ENCODE assay signal across 2 cellular contexts in genomic region chr7:4361774-4362173, GRCh38.
TF ChIP-seq lines count a peak whose summit lies in the region.

No MANE protein-coding gene starts in this region.

TF ChIP-seq in HEK293T, 16 proteins besides CTCF, POLR2A, EP300 and RAD21 (continued from another document):
- TF ChIP-seq FOXK2 (IDR thresholded peaks at IDR 0.05) (no peak), CTBP1 (IDR thresholded peaks at IDR 0.05; ENCODE audit: borderline replicate concordance) (no peak), ELF4 (IDR thresholded peaks at IDR 0.05) (no peak), L3MBTL2 (conservative IDR thresholded peaks at IDR 0.05) (no peak)

TF ChIP-seq in H1, 55 proteins besides CTCF, POLR2A, EP300 and RAD21:
- TF ChIP-seq CHD7 (IDR thresholded peaks at IDR 0.05; ENCODE audit: insufficient replicate concordance, low read length), result no peak
- TF ChIP-seq GABPA (IDR thresholded peaks at IDR 0.05; ENCODE audit: borderline replicate concordance, insufficient read depth, low read length), result no peak
- no peak for TF ChIP-seq TEAD4 (IDR thresholded peaks at IDR 0.05; ENCODE audit: low read depth, low read length)
- no peak for TF ChIP-seq USF2 (IDR thresholded peaks at IDR 0.05; ENCODE audit: low read length)
